In the genomic region with DNA sequence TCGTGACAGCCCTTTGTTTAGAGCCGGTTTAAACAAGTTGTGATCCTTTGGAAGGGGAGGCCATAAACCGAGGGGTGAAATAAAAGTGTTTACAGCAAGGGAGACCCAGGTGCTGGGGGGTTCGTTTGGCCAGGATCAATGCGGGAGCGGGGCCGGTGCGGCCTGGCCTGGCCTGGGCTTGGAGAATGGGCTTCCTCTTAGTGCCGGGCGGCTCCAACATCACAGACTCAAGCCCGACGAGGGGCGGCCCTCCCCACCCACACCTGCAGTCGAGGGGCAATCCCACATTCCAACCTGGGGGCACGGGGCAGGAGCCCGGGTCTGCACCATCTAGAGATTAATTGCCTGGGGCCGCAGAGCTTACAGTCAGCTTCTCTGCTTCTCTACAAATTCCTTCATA, we compare ENCODE assay signal across 1 cellular context.
A peak's percentile ranks its signal among the peaks of the same experiment; 100 is the strongest.
TF ChIP-seq lines count a peak whose summit lies in the region.

No MANE protein-coding gene starts in this region.

TF ChIP-seq in HepG2, 621 proteins besides CTCF, POLR2A, EP300 and RAD21 (continued from another document):
- TF ChIP-seq, protein P1, sequence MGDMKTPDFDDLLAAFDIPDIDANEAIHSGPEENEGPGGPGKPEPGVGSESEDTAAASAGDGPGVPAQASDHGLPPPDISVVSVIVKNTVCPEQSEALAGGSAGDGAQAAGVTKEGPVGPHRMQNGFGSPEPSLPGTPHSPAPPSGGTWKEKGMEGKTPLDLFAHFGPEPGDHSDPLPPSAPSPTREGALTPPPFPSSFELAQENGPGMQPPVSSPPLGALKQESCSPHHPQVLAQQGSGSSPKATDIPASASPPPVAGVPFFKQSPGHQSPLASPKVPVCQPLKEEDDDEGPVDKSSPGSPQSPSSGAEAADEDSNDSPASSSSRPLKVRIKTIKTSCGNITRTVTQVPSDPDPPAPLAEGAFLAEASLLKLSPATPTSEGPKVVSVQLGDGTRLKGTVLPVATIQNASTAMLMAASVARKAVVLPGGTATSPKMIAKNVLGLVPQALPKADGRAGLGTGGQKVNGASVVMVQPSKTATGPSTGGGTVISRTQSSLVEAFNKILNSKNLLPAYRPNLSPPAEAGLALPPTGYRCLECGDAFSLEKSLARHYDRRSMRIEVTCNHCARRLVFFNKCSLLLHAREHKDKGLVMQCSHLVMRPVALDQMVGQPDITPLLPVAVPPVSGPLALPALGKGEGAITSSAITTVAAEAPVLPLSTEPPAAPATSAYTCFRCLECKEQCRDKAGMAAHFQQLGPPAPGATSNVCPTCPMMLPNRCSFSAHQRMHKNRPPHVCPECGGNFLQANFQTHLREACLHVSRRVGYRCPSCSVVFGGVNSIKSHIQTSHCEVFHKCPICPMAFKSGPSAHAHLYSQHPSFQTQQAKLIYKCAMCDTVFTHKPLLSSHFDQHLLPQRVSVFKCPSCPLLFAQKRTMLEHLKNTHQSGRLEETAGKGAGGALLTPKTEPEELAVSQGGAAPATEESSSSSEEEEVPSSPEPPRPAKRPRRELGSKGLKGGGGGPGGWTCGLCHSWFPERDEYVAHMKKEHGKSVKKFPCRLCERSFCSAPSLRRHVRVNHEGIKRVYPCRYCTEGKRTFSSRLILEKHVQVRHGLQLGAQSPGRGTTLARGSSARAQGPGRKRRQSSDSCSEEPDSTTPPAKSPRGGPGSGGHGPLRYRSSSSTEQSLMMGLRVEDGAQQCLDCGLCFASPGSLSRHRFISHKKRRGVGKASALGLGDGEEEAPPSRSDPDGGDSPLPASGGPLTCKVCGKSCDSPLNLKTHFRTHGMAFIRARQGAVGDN (CRISPR knock-in tag; IDR thresholded peaks at IDR 0.05), result peak; percentile 41
- TF ChIP-seq ZNF160 (CRISPR knock-in tag; IDR thresholded peaks at IDR 0.05) (no peak), PPARG (CRISPR knock-in tag; conservative IDR thresholded peaks at IDR 0.05) (no peak)
